Comparison of ENCODE assay signal across 8 cellular contexts in the genomic region with DNA sequence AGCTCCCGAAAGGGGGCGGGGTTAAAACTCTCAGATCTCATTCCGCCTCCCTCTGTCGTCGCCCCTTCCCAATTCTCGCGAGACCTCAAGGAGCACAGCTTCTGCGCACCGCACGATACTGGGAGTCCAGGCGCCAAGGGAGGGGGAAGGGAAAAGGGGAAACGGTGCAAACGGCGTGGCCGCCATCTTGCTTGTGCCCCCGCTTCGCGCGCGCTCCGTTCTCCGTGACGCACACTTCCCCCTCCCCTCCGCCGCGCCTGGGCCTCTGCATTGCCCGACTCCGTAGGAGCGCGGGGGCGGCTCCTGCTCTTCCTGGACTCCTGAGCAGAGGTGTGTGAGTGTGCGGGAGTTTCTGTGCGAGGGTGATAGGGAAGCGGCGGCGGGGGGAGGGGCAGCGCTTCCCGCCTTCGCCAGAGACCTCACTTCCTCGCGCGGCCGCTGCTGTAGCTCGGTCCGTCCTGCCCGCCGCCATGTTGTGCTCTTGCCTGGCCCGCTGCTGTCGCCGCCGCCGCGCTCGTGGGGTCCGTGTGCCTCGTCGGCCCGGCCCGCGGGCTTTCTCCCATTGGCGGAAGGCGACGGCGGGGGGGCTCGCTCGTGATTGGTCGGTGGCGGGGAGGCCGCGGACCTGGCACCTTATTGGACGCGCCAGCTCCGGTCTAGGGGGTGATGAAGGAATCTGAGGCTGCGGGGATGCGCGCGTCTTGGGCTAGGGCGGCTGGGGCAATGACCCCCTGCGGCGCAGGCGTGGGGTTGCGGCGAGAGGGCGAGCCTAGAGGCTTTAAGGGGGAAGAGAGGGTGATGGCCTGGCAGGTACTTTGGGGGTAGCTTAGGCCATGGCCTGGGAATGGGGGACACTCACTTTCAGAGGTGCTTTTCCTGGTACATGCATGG. TPM values are rescaled to one million over a fixed set of nuclear protein-coding genes. Genes with fewer than 3 reads are reported as not detected.
DNase-seq lines count a peak whose midpoint lies in the region; TF ChIP-seq lines count a peak whose summit lies in the region.

Gene NFYC (plus strand): TSS at position 167 of the 891 bp plus-strand sequence. CDS start 47,140 bp downstream, outside the sequence.

- peak within 1 kb of the TSS; percentile 17; the same call in 1 of the 2 replicates for H2BK15ac ChIP-seq in H9 (ENCODE audit: low read depth, low read length)

- H3K4me3 ChIP-seq in MM.1S (ENCODE audit: low read length) (peak within 1 kb of the TSS; percentile 86), neural cell (ENCODE audit: low read length) (peak within 1 kb of the TSS; percentile 90), stomach (peak within 1 kb of the TSS; percentile 55 to 95 (median 80))

- H3K27me3 ChIP-seq in H9 (ENCODE audit: insufficient read depth, low read length) (no peaks in the 10 kb centered on the region), MM.1S (replicated peaks; ENCODE audit: insufficient read depth, low read length) (no peaks in the 10 kb centered on the region), neural cell (ENCODE audit: insufficient read depth, low read depth, low read length) (no peaks in the 10 kb centered on the region), stomach (no peaks in the 10 kb centered on the region)

- peak within 1 kb of the TSS; percentile 93 for H3K4me2 ChIP-seq in H9 (ENCODE audit: insufficient read depth, insufficient read length, low read length)
- peak within 1 kb of the TSS; percentile 92 for H3K4me2 ChIP-seq in MM.1S (ENCODE audit: low read depth, low read length)
- H3K4me2 ChIP-seq in neural cell (ENCODE audit: low read length), result peak within 1 kb of the TSS; percentile 82

- H3K4me1 Mint-ChIP-seq in H9, result peaks cover 48 to 49% of the 10 kb centered on the region in 2 experiments

- peak within 1 kb of the TSS; percentile 57 for H3K56ac ChIP-seq in H9 (ENCODE audit: insufficient read length, low read depth, low read length)

- H4K91ac ChIP-seq in H9 (ENCODE audit: insufficient read length, low read depth, low read length), result peak within 1 kb of the TSS; percentile 86

- intact Hi-C loops in stomach (cut with DNase I; ENCODE audit: low total_unique reads), result no loop called here

- H3T11ph ChIP-seq in H9 (ENCODE audit: low read length), result peak within 1 kb of the TSS; percentile 4

- peaks cover 7% of the 10 kb centered on the region; the same call in 1 of the 2 replicates for H3K4me1 ChIP-seq in H9 (ENCODE audit: insufficient read depth, low read length)
- peaks cover 23% of the 10 kb centered on the region for H3K4me1 ChIP-seq in MM.1S (ENCODE audit: low read length)
- H3K4me1 ChIP-seq in stomach, result peaks cover 28 to 73% (median 51%) of the 10 kb centered on the region in 4 donors

- DNase-seq in ELR (ENCODE audit: low read depth), result peak; percentile 100
- DNase-seq in H9, result peak; percentile 98
- peak; percentile 97 for DNase-seq in MM.1S
- DNase-seq in SIG-M5 (lab: John Stamatoyannopoulos, UW), result peak; percentile 65
- peak; percentile 89 for DNase-seq in activated gamma-delta T cell (lab: John Stamatoyannopoulos, UW)
- peak; percentile 98 for DNase-seq in fibroblast of the conjunctiva (ENCODE audit: low read depth)
- peak; percentile 96 for DNase-seq in stomach

- H3K9me2 ChIP-seq in MM.1S (replicated peaks; ENCODE audit: insufficient read depth, low read length) (no peaks in the 10 kb centered on the region), neural cell (ENCODE audit: insufficient read depth, low read length) (no peaks in the 10 kb centered on the region)

- peak within 1 kb of the TSS; percentile 50 for H4K8ac ChIP-seq in H9 (replicated peaks; ENCODE audit: insufficient read length, low read depth, low read length)

- no peak within 1 kb of the TSS for H2BK20ac ChIP-seq in H9 (ENCODE audit: low read depth, low read length, poor library complexity, severe bottlenecking)

- H4K5ac ChIP-seq in H9 (ENCODE audit: insufficient read length, low read depth, low read length), result peak within 1 kb of the TSS; percentile 93

- no peaks in the 10 kb centered on the region; a peak in 1 of 5 replicates for H3K9me3 Mint-ChIP-seq in H9

- H3K36me3 Mint-ChIP-seq in H9 (ENCODE audit: insufficient read depth in 1 of 3, low read depth in 3 of 3), result peaks cover 7 to 22% (median 7%) of the 10 kb centered on the region in 3 experiments; a peak in 6 of 7 replicates

- H2BK12ac ChIP-seq in H9 (ENCODE audit: insufficient read length, low read depth, low read length), result peak within 1 kb of the TSS; percentile 25

- peak within 1 kb of the TSS; percentile 66 for H2BK5ac ChIP-seq in H9 (ENCODE audit: insufficient read length, low read length)

- H3K27ac ChIP-seq in H9 (ENCODE audit: insufficient read length, low read depth, low read length), result peak within 1 kb of the TSS; percentile 92
- H3K27ac ChIP-seq in MM.1S (ENCODE audit: low read length), result peak within 1 kb of the TSS; percentile 86
- H3K27ac ChIP-seq in neural cell (ENCODE audit: low read length), result peak within 1 kb of the TSS; percentile 100
- H3K27ac ChIP-seq in stomach, result peak within 1 kb of the TSS; percentile 96 to 100 (median 99)

- H3K36me3 ChIP-seq in MM.1S (replicated peaks; ENCODE audit: insufficient read depth, low read length), result no peaks in the 10 kb centered on the region; the same call in 1 of the 2 replicates
- no peaks in the 10 kb centered on the region for H3K36me3 ChIP-seq in neural cell (ENCODE audit: insufficient read depth, low read length)
- peaks cover 0 to 5% (median 4%) of the 10 kb centered on the region in 4 donors for H3K36me3 ChIP-seq in stomach

- H3K79me2 ChIP-seq in H9 (ENCODE audit: insufficient read depth, low read length) (peaks cover 39% of the 10 kb centered on the region; the same call in 1 of the 2 replicates), MM.1S (ENCODE audit: low read length) (peaks cover 68% of the 10 kb centered on the region), neural cell (replicated peaks; ENCODE audit: insufficient read depth, low read length) (peaks cover 48% of the 10 kb centered on the region)

- H3K9me3 ChIP-seq in H9 (ENCODE audit: control insufficient read depth, low read depth, low read length) (no peaks in the 10 kb centered on the region), MM.1S (replicated peaks; ENCODE audit: insufficient read depth, low read length) (no peaks in the 10 kb centered on the region), neural cell (ENCODE audit: low read length) (no peaks in the 10 kb centered on the region), stomach (no peaks in the 10 kb centered on the region)

- no CpG with 5 or more reads among the region's 84 CpGs for WGBS in H9 (ENCODE audit: extremely low coverage, insufficient read length, low lambda C conversion rate)
- WGBS in stomach, 5 donors, result 0 to 1% (median 0%) methylated on average over 34 to 84 of the region's 84 CpGs

- no peaks in the 10 kb centered on the region for H4K20me1 ChIP-seq in H9 (ENCODE audit: control insufficient read depth, insufficient read depth, insufficient read length)
- H4K20me1 ChIP-seq in MM.1S (ENCODE audit: insufficient read depth, low read length), result no peaks in the 10 kb centered on the region
- no peaks in the 10 kb centered on the region for H4K20me1 ChIP-seq in neural cell (ENCODE audit: insufficient read depth)

- H2BK120ac ChIP-seq in H9 (ENCODE audit: low read depth, low read length, poor library complexity, severe bottlenecking), result peak within 1 kb of the TSS; percentile 98

- H3K23me2 ChIP-seq in H9 (ENCODE audit: insufficient read length, low read depth, low read length, poor library complexity, severe bottlenecking), result peaks cover 5% of the 10 kb centered on the region

- TF ChIP-seq RAD21 in neural cell (conservative IDR thresholded peaks at IDR 0.05), result peak; percentile 8

- H3K14ac ChIP-seq in H9 (ENCODE audit: insufficient read depth, low read length), result peak within 1 kb of the TSS; percentile 100

- H2AK5ac ChIP-seq in H9 (ENCODE audit: insufficient read length, low read length), result no peak within 1 kb of the TSS

- H3F3A ChIP-seq in MM.1S (ENCODE audit: insufficient read depth, low read length) (peaks cover 15% of the 10 kb centered on the region), neural cell (ENCODE audit: insufficient read depth, low read length, poor library complexity, severe bottlenecking) (peaks cover 3% of the 10 kb centered on the region)

- H3K27ac Mint-ChIP-seq in H9, result peak within 1 kb of the TSS; percentile 94 to 100 (median 97)

- H3K27me3 Mint-ChIP-seq in H9 (ENCODE audit: low read depth), result no peaks in the 10 kb centered on the region

- peak within 1 kb of the TSS; percentile 93; the same call in 1 of the 2 replicates for H3K4ac ChIP-seq in H9 (ENCODE audit: low read depth, low read length)

- H3K23ac ChIP-seq in H9 (ENCODE audit: insufficient read length, low read depth, low read length), result no peak within 1 kb of the TSS

- H2AFZ ChIP-seq in H9 (ENCODE audit: low read length), result no peak within 1 kb of the TSS
- H2AFZ ChIP-seq in MM.1S (ENCODE audit: low read length), result peak within 1 kb of the TSS; percentile 87
- peak within 1 kb of the TSS; percentile 98 for H2AFZ ChIP-seq in neural cell (ENCODE audit: low read depth, low read length)

- no peaks in the 10 kb centered on the region for H3K79me1 ChIP-seq in H9 (ENCODE audit: insufficient read depth, low read depth, low read length, poor library complexity, severe bottlenecking)

- peak in 2 of 4 donors; percentile 15 to 77 for TF ChIP-seq POLR2A in stomach (IDR thresholded peaks at IDR 0.05)

- no peak for TF ChIP-seq CTCF in H9 (conservative IDR thresholded peaks at IDR 0.05)
- no peak for TF ChIP-seq CTCF in MM.1S (IDR thresholded peaks at IDR 0.05; ENCODE audit: low read length)
- peak; percentile 53 for TF ChIP-seq CTCF in neural cell (IDR thresholded peaks at IDR 0.05; ENCODE audit: poor library complexity, severe bottlenecking)
- TF ChIP-seq CTCF in stomach (IDR thresholded peaks at IDR 0.05), result no peak

- TF ChIP-seq EP300 in neural cell (conservative IDR thresholded peaks at IDR 0.05; ENCODE audit: poor library complexity, severe bottlenecking), result peak; percentile 87
- TF ChIP-seq EP300 in stomach (IDR thresholded peaks at IDR 0.05), result no peak

- peak within 1 kb of the TSS; percentile 99 for H3K18ac ChIP-seq in H9 (ENCODE audit: insufficient read length, low read depth, low read length)

- H3K9ac ChIP-seq in H9 (ENCODE audit: extremely low read depth, insufficient read length, low read length), result peak within 1 kb of the TSS; percentile 87
- H3K9ac ChIP-seq in MM.1S (ENCODE audit: low read length), result peak within 1 kb of the TSS; percentile 98
- H3K9ac ChIP-seq in neural cell (ENCODE audit: low read length), result peak within 1 kb of the TSS; percentile 100

- H3K4me3 Mint-ChIP-seq in H9, result peak within 1 kb of the TSS; percentile 91 to 93

TF ChIP-seq in neural cell, 6 proteins besides CTCF, POLR2A, EP300 and RAD21 (continues in another document):
- TF ChIP-seq TAF1 (IDR thresholded peaks at IDR 0.05; ENCODE audit: low read depth) (peak; percentile 98), POLR2AphosphoS5 (IDR thresholded peaks at IDR 0.05) (peak; percentile 97), MXI1 (conservative IDR thresholded peaks at IDR 0.05; ENCODE audit: poor library complexity, severe bottlenecking) (peak; percentile 77), SMC3 (conservative IDR thresholded peaks at IDR 0.05; ENCODE audit: poor library complexity) (peak; percentile 35)

RNA-seq across cellular contexts. Expression of gene NFYC, which starts in this region (rescaled TPM):
- total RNA-seq in H9 (2021) (54.1 and 54.7 TPM in 2 replicates), stomach (10 to 100 TPM; 23.3 to 76.4 (median 53.8) TPM)
- polyA plus RNA-seq in neural cell (66.0 and 78.8 TPM in 2 replicates), stomach (10 to 100 TPM; 33.6 to 46.6 (median 35.2) TPM)
- 67.4 and 71.7 TPM in 2 replicates for polyA minus RNA-seq in neural cell

Comparison
In these comparisons a context has a peak if more than half of its experiments do, and no peak if none do; other contexts are left out.
1. Peak in every context shown above with its lines: DNase-seq, H3K4me3 ChIP-seq and H3K27ac ChIP-seq.